10 cellular contexts compared by ENCODE assay signal in genomic region chr4:152972821-152973613, GRCh38. TPM values are rescaled to one million over a fixed set of nuclear protein-coding genes. Genes with fewer than 3 reads are reported as not detected.
DNase-seq lines count a peak whose midpoint lies in the region; ATAC-seq and TF ChIP-seq lines count a peak whose summit lies in the region.
"Had no signal": no experiment of that assay in that cellular context is flagged by ENCODE, and none has a peak within 500 bp of the region (broad histone marks: within the 10 kb centered on the region; RNA-seq: fewer than 3 reads in every experiment).

No MANE protein-coding gene starts in this region.

- intact Hi-C loops in stomach (cut with DNase I; ENCODE audit: low total_unique reads), result no loop called here

- no peak for TF ChIP-seq EP300 in stomach (IDR thresholded peaks at IDR 0.05)

- peak; percentile 37 for ATAC-seq in foreskin keratinocyte

- TF ChIP-seq CTCF in foreskin keratinocyte (conservative IDR thresholded peaks at IDR 0.05), result no peak
- TF ChIP-seq CTCF in stomach (IDR thresholded peaks at IDR 0.05), result no peak
- no peak for TF ChIP-seq CTCF in WERI-Rb-1 (IDR thresholded peaks at IDR 0.05; ENCODE audit: low read depth, low read length)

- H3K4me3 ChIP-seq in skeletal muscle satellite cell (ENCODE audit: low read length) (no peak overlapping the region), stomach (no peak overlapping the region), WERI-Rb-1 (ENCODE audit: low read depth, low read length) (no peak overlapping the region)
- H3K4me3 ChIP-seq: SJCRH30 had no signal

- 61 to 86% (median 73%) methylated on average over 11 of the region's 11 CpGs for WGBS in stomach, 5 donors

- H3K27ac ChIP-seq in foreskin keratinocyte (peak overlapping the region; percentile 18), stomach (peak overlapping the region in 1 of 5 donors; percentile 18), WERI-Rb-1 (no peak overlapping the region)
- H3K27ac ChIP-seq: SJCRH30 had no signal

- DNase-seq in GM04504 (ENCODE audit: low read depth) (peak; percentile 62), T1000 (lab: John Stamatoyannopoulos, UW) (peak; percentile 9), foreskin keratinocyte (peak in 1 of 2 donors; percentile 84), stomach (no peak), WERI-Rb-1 (no peak), SHP77 (lab: John Stamatoyannopoulos, UW) (no peak)
- DNase-seq in effector CD8-positive, alpha-beta T cell (lab: John Stamatoyannopoulos, UW), result no peak
- DNase-seq: NCI-H2171 treated with DMSO at 0.1 percent for 48 hours, SJCRH30 had no signal

- H3K4me1 ChIP-seq in foreskin keratinocyte, result peaks cover 33% of the 10 kb centered on the region
- peaks cover 7% of the 10 kb centered on the region for H3K4me1 ChIP-seq in skeletal muscle satellite cell (ENCODE audit: control insufficient read depth, insufficient read depth, low read length)
- H3K4me1 ChIP-seq in stomach, result peaks cover 0 to 8% (median 0%) of the 10 kb centered on the region in 4 donors
- H3K4me1 ChIP-seq: SJCRH30 had no signal

- H3K4me2 ChIP-seq in skeletal muscle satellite cell (ENCODE audit: low read length), result peak overlapping the region; percentile 17

- H3K36me3 ChIP-seq in skeletal muscle satellite cell (ENCODE audit: insufficient read depth, low read length) (no peaks in the 10 kb centered on the region), stomach (peaks cover 4 to 69% (median 55%) of the 10 kb centered on the region in 4 donors), WERI-Rb-1 (peaks cover 83% of the 10 kb centered on the region)
- H3K36me3 ChIP-seq: SJCRH30 had no signal

- no peak for TF ChIP-seq POLR2A in stomach (IDR thresholded peaks at IDR 0.05)

- H3K9ac ChIP-seq in skeletal muscle satellite cell (ENCODE audit: low read depth, low read length), result no peak overlapping the region

- no peaks in the 10 kb centered on the region for H3K27me3 ChIP-seq in foreskin keratinocyte
- peaks cover under 1% of the 10 kb centered on the region for H3K27me3 ChIP-seq in skeletal muscle satellite cell (ENCODE audit: control insufficient read depth, insufficient read depth, low read length)
- no peaks in the 10 kb centered on the region for H3K27me3 ChIP-seq in stomach
- H3K27me3 ChIP-seq in WERI-Rb-1 (ENCODE audit: insufficient read depth, low read depth, severe bottlenecking), result no peaks in the 10 kb centered on the region
- H3K27me3 ChIP-seq: SJCRH30 had no signal

- H3K9me3 ChIP-seq in skeletal muscle satellite cell (replicated peaks; ENCODE audit: low read length) (no peaks in the 10 kb centered on the region), stomach (no peaks in the 10 kb centered on the region), WERI-Rb-1 (ENCODE audit: severe bottlenecking) (no peaks in the 10 kb centered on the region)
- H3K9me3 ChIP-seq: SJCRH30 had no signal

RNA-seq across cellular contexts. Expression of gene FHDC1, which starts 36.9 kb away (rescaled TPM):
- total RNA-seq in foreskin keratinocyte (2.3 and 4.4 TPM in 2 replicates), stomach (10 to 100 TPM in 1 of 5 donors, 1 to 10 TPM in 4; 3.5 to 13.4 (median 8.6) TPM)
- polyA plus RNA-seq in foreskin keratinocyte (0.68 and 1.8 TPM in 2 replicates), stomach (1 to 10 TPM; 2.9 to 4.3 (median 3.8) TPM)
- total RNA-seq in skeletal muscle satellite cell (2012; rRNA removed), result under 0.01 TPM in 2 replicates

Comparison
In these comparisons a context has a peak if more than half of its experiments do, and no peak if none do; other contexts are left out.
1. DNase-seq: peak in GM04504 (single experiment) and T1000 (single experiment); none in stomach (single experiment), WERI-Rb-1 (single experiment), effector CD8-positive, alpha-beta T cell (single experiment) and SHP77 (0 of 2).